In genomic region chr6:90350689-90351554, GRCh38 we compare ENCODE assay signal across 1 cellular context.
TF ChIP-seq lines count a peak whose summit lies in the region.

No MANE protein-coding gene starts in this region.

TF ChIP-seq in GM23338, 12 proteins besides CTCF, POLR2A, EP300 and RAD21 (continued from another document):
- TF ChIP-seq REST (IDR thresholded peaks at IDR 0.05; ENCODE audit: unreplicated experiment) (no peak), JUNB (IDR thresholded peaks at IDR 0.05; ENCODE audit: unreplicated experiment) (no peak), EZH2phosphoT487 (IDR thresholded peaks at IDR 0.05; ENCODE audit: unreplicated experiment) (no peak), CREB1 (CRISPR knock-in tag; IDR thresholded peaks at IDR 0.05; ENCODE audit: low read depth) (no peak), POLR2AphosphoS5 (IDR thresholded peaks at IDR 0.05; ENCODE audit: low read depth) (no peak), ZNF462 (CRISPR knock-in tag; IDR thresholded peaks at IDR 0.05) (no peak)
